ENCODE assay signal across 1 cellular context in genomic region chr6:27631614-27631925, GRCh38.
TF ChIP-seq lines count a peak whose summit lies in the region.

No MANE protein-coding gene starts in this region.

TF ChIP-seq in HCT116, 20 proteins besides CTCF, POLR2A, EP300 and RAD21 (continued from another document):
- no peak; the same call in 1 of the 2 replicates for TF ChIP-seq CEBPB (IDR thresholded peaks at IDR 0.05; ENCODE audit: low read depth)
- no peak for TF ChIP-seq YY1 (IDR thresholded peaks at IDR 0.05; ENCODE audit: extremely low read depth, insufficient replicate concordance, low read depth, low read length)
- no peak for TF ChIP-seq MAX (IDR thresholded peaks at IDR 0.05)
- no peak for TF ChIP-seq SIN3A (IDR thresholded peaks at IDR 0.05; ENCODE audit: low read depth)
- TF ChIP-seq POLR2AphosphoS5 (IDR thresholded peaks at IDR 0.05; ENCODE audit: low read depth, low read length): no peak
- TF ChIP-seq REST (IDR thresholded peaks at IDR 0.05; ENCODE audit: low read depth): no peak
- TF ChIP-seq SRF (IDR thresholded peaks at IDR 0.05; ENCODE audit: low read depth): no peak
- TF ChIP-seq EGR1 (IDR thresholded peaks at IDR 0.05; ENCODE audit: low read depth): no peak
- TF ChIP-seq JUND (IDR thresholded peaks at IDR 0.05): no peak
- no peak for TF ChIP-seq ZNF274 (IDR thresholded peaks at IDR 0.05; ENCODE audit: low read depth, low read length)
